In the genomic region with DNA sequence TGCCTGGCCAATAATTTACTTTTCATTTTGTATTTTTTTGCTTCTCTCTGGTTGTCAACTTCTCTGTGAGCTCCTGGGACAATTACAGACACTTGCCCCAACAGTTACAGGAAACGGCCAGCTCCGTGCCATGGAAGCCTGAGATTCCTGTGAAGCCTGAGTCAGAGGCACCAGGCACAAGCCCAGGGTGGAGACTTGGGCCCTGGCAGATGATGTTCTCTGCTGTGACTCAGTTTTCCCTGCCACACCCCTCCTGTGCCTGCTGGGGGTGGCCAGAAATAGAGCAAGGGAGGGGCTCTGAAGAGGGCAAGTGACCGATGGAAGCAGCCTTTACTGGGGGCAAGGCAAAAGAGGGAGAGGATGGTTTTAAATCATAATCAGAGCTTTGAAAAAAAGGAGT, we compare ENCODE assay signal across 10 cellular contexts. TPM values are rescaled to one million over a fixed set of nuclear protein-coding genes. Genes with fewer than 3 reads are reported as not detected.
DNase-seq lines count a peak whose midpoint lies in the region; ATAC-seq and TF ChIP-seq lines count a peak whose summit lies in the region.
"Had no signal": no experiment of that assay in that cellular context is flagged by ENCODE, and none has a peak within 500 bp of the region (broad histone marks: within the 10 kb centered on the region; RNA-seq: fewer than 3 reads in every experiment).

No MANE protein-coding gene starts in this region.

- TF ChIP-seq CTCF in BJ (IDR thresholded peaks at IDR 0.05; ENCODE audit: insufficient read depth, low read depth, low read length) = no peak
- no peak for TF ChIP-seq CTCF in RWPE1 (conservative IDR thresholded peaks at IDR 0.05; ENCODE audit: low read depth)
- no peak for TF ChIP-seq CTCF in fibroblast of villous mesenchyme (IDR thresholded peaks at IDR 0.05; ENCODE audit: insufficient read depth, low read depth, low read length)

- POLR2A ChIA-PET in BJ (lab: Charles Lee) (interaction anchor here (0.6 kb wide), 1 partner anchor 12 kb away, joined by 5 read pairs; no protein-coding TSS in a partner anchor), RWPE1 (lab: Yijun Ruan, JAX; ENCODE audit: low non-redundant PET) (interaction anchor here (0.5 kb wide), 1 partner anchor 233 kb away, joined by 3 read pairs; no protein-coding TSS in a partner anchor)

- ATAC-seq in GM19452 (IDR thresholded peaks at IDR 0.05; ENCODE audit: unreplicated experiment) (no peak), GM21717 (IDR thresholded peaks at IDR 0.05; ENCODE audit: unreplicated experiment) (no peak)

- H3K27ac ChIP-seq in RWPE1 = peak overlapping the region; percentile 100
- H3K27ac ChIP-seq: neutrophil had no signal

- DNase-seq in BJ (ENCODE audit: low read depth) (peak; percentile 82), RWPE1 (ENCODE audit: low spot score) (peak; percentile 84), fibroblast of villous mesenchyme (ENCODE audit: low read depth) (peak; percentile 81), pulmonary artery endothelial cell (ENCODE audit: low read depth, low spot score) (peak; percentile 76), SW480 (ENCODE audit: low spot score) (no peak)
- no peak for DNase-seq in stimulated activated naive CD4-positive, alpha-beta T cell (lab: John Stamatoyannopoulos, UW)
- DNase-seq: NCI-H1417 had no signal

- peaks cover 21% of the 10 kb centered on the region for H3K36me3 ChIP-seq in BJ (ENCODE audit: control insufficient read depth, insufficient read depth, low read length)

- no peaks in the 10 kb centered on the region for H3K27me3 ChIP-seq in BJ (ENCODE audit: control insufficient read depth, insufficient read depth, low read length)
- H3K27me3 ChIP-seq: neutrophil had no signal

- H3K4me3 ChIP-seq in BJ (ENCODE audit: low read depth, low read length) (no peak overlapping the region), fibroblast of villous mesenchyme (ENCODE audit: low read depth, low read length) (no peak overlapping the region)

- CTCF ChIA-PET in BJ (lab: Yijun Ruan, JAX) = interaction anchor here (0.6 to 3.1 kb wide), 6 partner anchors 9 to 185 kb away, joined by 3 to 17 read pairs (median 3); a partner anchor contains a TSS
- CTCF ChIA-PET in RWPE1 (lab: Yijun Ruan, JAX) = interaction anchor here (1.3 kb wide), 1 partner anchor 14 kb away, joined by 3 read pairs; no protein-coding TSS in a partner anchor

RNA-seq across cellular contexts. Expression of a gene that starts 4.9 kb away (rescaled TPM):
- 0.10 TPM in 1 of 2 replicates, not detected in the other for polyA plus RNA-seq in BJ (2011; rRNA removed)
- 0.67 and 0.85 TPM in 2 replicates for polyA minus RNA-seq in BJ (2011; rRNA and poly(A)+ RNA removed)
- total RNA-seq in fibroblast of villous mesenchyme (0.43 and 0.64 TPM in 2 replicates), pulmonary artery endothelial cell (0.13 and 0.46 TPM in 2 replicates)

RNA-seq across cellular contexts. Expression of a gene that starts 13.7 kb away (rescaled TPM):
- polyA plus RNA-seq in BJ (2011; rRNA removed) = 200 and 418 TPM in 2 replicates
- 117 and 125 TPM in 2 replicates for polyA minus RNA-seq in BJ (2011; rRNA and poly(A)+ RNA removed)
- total RNA-seq in fibroblast of villous mesenchyme = 57.9 and 67.0 TPM in 2 replicates
- 44.2 and 46.1 TPM in 2 replicates for total RNA-seq in pulmonary artery endothelial cell

RNA-seq across cellular contexts. Expression of a gene that starts 20.8 kb away (rescaled TPM):
- 46.2 and 54.3 TPM in 2 replicates for polyA plus RNA-seq in BJ (2011; rRNA removed)
- 23.1 and 29.9 TPM in 2 replicates for polyA minus RNA-seq in BJ (2011; rRNA and poly(A)+ RNA removed)
- total RNA-seq in fibroblast of villous mesenchyme (22.5 and 26.3 TPM in 2 replicates), pulmonary artery endothelial cell (28.9 and 38.7 TPM in 2 replicates)

Comparison
In these comparisons a context has a peak if more than half of its experiments do, and no peak if none do; other contexts are left out.
1. DNase-seq: peak in BJ (single experiment), RWPE1 (single experiment), fibroblast of villous mesenchyme (single experiment) and pulmonary artery endothelial cell (single experiment); none in stimulated activated naive CD4-positive, alpha-beta T cell (0 of 6) and SW480 (single experiment).